ENCODE assay signal across 16 cellular contexts in the genomic region with DNA sequence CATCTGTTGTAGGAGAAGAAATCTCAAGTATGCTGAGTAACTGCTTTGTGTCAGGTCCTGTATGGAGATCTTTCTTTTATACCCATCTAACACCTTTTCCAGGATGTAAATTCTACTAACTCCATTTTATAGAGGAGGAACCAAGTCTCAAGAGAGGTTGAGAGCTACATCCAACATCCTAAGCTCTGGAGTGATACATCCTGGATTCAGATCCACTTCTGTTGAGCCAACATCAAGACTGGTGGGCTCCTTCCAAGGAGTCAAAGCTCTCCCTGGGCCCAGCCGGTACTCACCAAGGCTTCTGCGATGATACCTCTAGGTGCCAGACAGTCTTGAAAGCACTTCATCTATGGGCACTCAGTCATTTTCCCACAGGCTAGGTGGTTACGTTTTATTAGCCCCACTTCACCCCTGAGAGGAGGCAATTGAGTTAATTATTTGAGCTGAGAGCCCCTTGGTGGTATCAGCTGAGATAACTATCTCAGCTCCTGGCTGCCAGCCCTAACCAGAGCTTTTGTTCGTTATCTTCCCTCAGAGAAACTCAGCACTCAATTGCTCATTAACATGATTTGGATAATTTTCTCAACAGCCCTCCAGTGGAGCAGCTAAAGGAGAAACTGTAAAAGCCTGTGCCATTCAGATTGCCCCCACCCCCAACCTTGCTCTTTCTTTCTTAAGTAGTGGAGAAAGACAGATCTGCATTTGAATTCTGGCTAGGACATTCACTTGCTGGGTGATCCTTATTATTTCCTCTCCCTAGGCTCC.
DNase-seq lines count a peak whose midpoint lies in the region; ATAC-seq and TF ChIP-seq lines count a peak whose summit lies in the region.
"Had no signal": no experiment of that assay in that cellular context is flagged by ENCODE, and none has a peak within 500 bp of the region (broad histone marks: within the 10 kb centered on the region; RNA-seq: fewer than 3 reads in every experiment).

No MANE protein-coding gene starts in this region.

- no peak for TF ChIP-seq CTCF in SK-N-SH (IDR thresholded peaks at IDR 0.05)

- no peaks in the 10 kb centered on the region for H3K36me3 Mint-ChIP-seq in activated naive CD4-positive, alpha-beta T cell treated with anti-CD3 and anti-CD28 coated beads for 36 hours (ENCODE audit: low read depth)
- peaks cover 2% of the 10 kb centered on the region for H3K36me3 Mint-ChIP-seq in effector memory CD8-positive, alpha-beta T cell (ENCODE audit: insufficient read depth)
- H3K36me3 Mint-ChIP-seq: CD8-positive, alpha-beta T cell had no signal

- ATAC-seq in SK-N-SH treated with all-trans-retinoic acid at 6 μM for 48 hours (no peak), HG03354 (IDR thresholded peaks at IDR 0.05; ENCODE audit: poor library complexity, severe bottlenecking, unreplicated experiment) (no peak)
- ATAC-seq in effector memory CD8-positive, alpha-beta T cell (replicated peaks): no peak
- ATAC-seq: CD8-positive, alpha-beta T cell; heart left ventricle had no signal

- H3K27me3 Mint-ChIP-seq in activated naive CD4-positive, alpha-beta T cell treated with anti-CD3 and anti-CD28 coated beads for 36 hours (ENCODE audit: low read depth): no peaks in the 10 kb centered on the region
- peaks cover 0 to 9% of the 10 kb centered on the region in 2 donors for H3K27me3 Mint-ChIP-seq in effector memory CD8-positive, alpha-beta T cell

- H3K4me1 ChIP-seq in SK-N-SH (ENCODE audit: control insufficient read depth in 1 of 2, insufficient read depth in 2 of 2, low read depth in 1 of 2, low read length in 1 of 2): peaks cover 7 to 16% of the 10 kb centered on the region in 2 experiments

- POLR2A ChIA-PET in SK-N-SH (lab: Yijun Ruan, JAX): no interaction called here

- DNase-seq in SK-N-SH: peak; percentile 27
- peak; percentile 85 for DNase-seq in NCI-H2196 treated with DMSO at 0.1 percent for 48 hours (lab: John Stamatoyannopoulos, UW; ENCODE audit: unreplicated experiment)
- peak; percentile 47 for DNase-seq in astrocyte of the hippocampus (ENCODE audit: low read depth, low spot score)
- DNase-seq in retina: peak; percentile 66
- DNase-seq in activated naive CD4-positive, alpha-beta T cell treated with anti-CD3 and anti-CD28 coated beads for 36 hours: no peak
- no peak for DNase-seq in effector memory CD8-positive, alpha-beta T cell
- DNase-seq: 8988T; activated CD8-positive, alpha-beta memory T cell treated with anti-CD3 and anti-CD28 coated beads for 24 hours; activated naive CD4-positive, alpha-beta T cell treated with anti-CD3 and anti-CD28 coated beads, Interleukin-2, amount 50 U/mL, for 16 hours; CD8-positive, alpha-beta T cell; heart left ventricle; NCI-H2171; stimulated activated CD4-positive, alpha-beta T cell treated with anti-CD3 and anti-CD28 coated beads, Interleukin-12 subunit alpha, Interleukin-12 subunit beta, amount 100 ng/mL, for 4 hours had no signal

- peaks cover 12% of the 10 kb centered on the region for H3K4me1 Mint-ChIP-seq in activated naive CD4-positive, alpha-beta T cell treated with anti-CD3 and anti-CD28 coated beads for 36 hours (ENCODE audit: low read depth)
- H3K4me1 Mint-ChIP-seq in effector memory CD8-positive, alpha-beta T cell (ENCODE audit: low read depth in 2 of 2): peaks cover 0 to 4% of the 10 kb centered on the region in 2 donors

- H3K4me3 Mint-ChIP-seq in activated naive CD4-positive, alpha-beta T cell treated with anti-CD3 and anti-CD28 coated beads for 36 hours: no peak overlapping the region
- H3K4me3 Mint-ChIP-seq in effector memory CD8-positive, alpha-beta T cell: no peak overlapping the region
- H3K4me3 Mint-ChIP-seq: CD8-positive, alpha-beta T cell had no signal

- no peak overlapping the region for H3K27ac ChIP-seq in SK-N-SH (ENCODE audit: low read depth in 2 of 2, low read length in 1 of 2)
- H3K27ac ChIP-seq: heart left ventricle, RWPE1 had no signal

- no peak overlapping the region for H3K27ac Mint-ChIP-seq in activated naive CD4-positive, alpha-beta T cell treated with anti-CD3 and anti-CD28 coated beads for 36 hours
- H3K27ac Mint-ChIP-seq in effector memory CD8-positive, alpha-beta T cell: no peak overlapping the region
- H3K27ac Mint-ChIP-seq: CD8-positive, alpha-beta T cell had no signal

- H3F3A ChIP-seq in SK-N-SH (replicated peaks; ENCODE audit: insufficient read depth): peaks cover 9% of the 10 kb centered on the region

- H3K36me3 ChIP-seq in SK-N-SH (replicated peaks in 1 of 2; ENCODE audit: control insufficient read depth in 1 of 2, insufficient read depth in 2 of 2, low read length in 1 of 2): no peaks in the 10 kb centered on the region
- H3K36me3 ChIP-seq: heart left ventricle had no signal

- intact Hi-C loops in activated naive CD4-positive, alpha-beta T cell treated with anti-CD3 and anti-CD28 coated beads for 36 hours (cut with micrococcal nuclease): loop anchor here (10.0 kb wide), 1 partner anchor 737 kb away; the partner anchor contains the start of gene HOOK1

- no peak overlapping the region for H3K4me3 ChIP-seq in SK-N-SH (ENCODE audit: low read depth in 2 of 2, low read length in 1 of 2)
- H3K4me3 ChIP-seq: heart left ventricle had no signal

- no peak overlapping the region for H3K4me2 ChIP-seq in SK-N-SH

- no peaks in the 10 kb centered on the region for H3K9me2 ChIP-seq in SK-N-SH

- no peaks in the 10 kb centered on the region for H4K20me1 ChIP-seq in SK-N-SH (ENCODE audit: insufficient read depth)

- no peak overlapping the region for H2AFZ ChIP-seq in SK-N-SH (ENCODE audit: low read depth)

- H3K9ac ChIP-seq in SK-N-SH: no peak overlapping the region

- TF ChIP-seq RAD21 in SK-N-SH (IDR thresholded peaks at IDR 0.05; ENCODE audit: low read length): no peak

- H3K79me2 ChIP-seq in SK-N-SH (ENCODE audit: insufficient read depth): no peaks in the 10 kb centered on the region

- H3K27me3 ChIP-seq in SK-N-SH (ENCODE audit: insufficient read depth): no peaks in the 10 kb centered on the region
- H3K27me3 ChIP-seq: heart left ventricle had no signal

- no peaks in the 10 kb centered on the region for H3K9me3 Mint-ChIP-seq in activated naive CD4-positive, alpha-beta T cell treated with anti-CD3 and anti-CD28 coated beads for 36 hours
- H3K9me3 Mint-ChIP-seq in effector memory CD8-positive, alpha-beta T cell: no peaks in the 10 kb centered on the region
- H3K9me3 Mint-ChIP-seq: CD8-positive, alpha-beta T cell had no signal

- WGBS in SK-N-SH (ENCODE audit: low lambda C conversion rate): 87% methylated on average over 4 of the region's 4 CpGs

- H3K9me3 ChIP-seq in SK-N-SH: no peaks in the 10 kb centered on the region
- H3K9me3 ChIP-seq: heart left ventricle had no signal

- CTCF ChIA-PET in SK-N-SH (lab: Yijun Ruan, JAX): interaction anchor here (1.1 to 3.1 kb wide), 7 partner anchors 10 to 621 kb away, joined by 3 to 15 read pairs (median 5); no protein-coding TSS in a partner anchor
- CTCF ChIA-PET in activated naive CD4-positive, alpha-beta T cell treated with anti-CD3 and anti-CD28 coated beads for 36 hours (lab: Charles Lee): no interaction called here

- peak in 1 of 2 experiments; percentile 35; a peak in 1 of 4 replicates for TF ChIP-seq EP300 in SK-N-SH (IDR thresholded peaks at IDR 0.05; ENCODE audit: borderline replicate concordance in 1 of 2, low read depth in 1 of 2, low read length in 1 of 2)

TF ChIP-seq in SK-N-SH, 30 proteins besides CTCF, POLR2A, EP300 and RAD21:
- TF ChIP-seq, protein P1, sequence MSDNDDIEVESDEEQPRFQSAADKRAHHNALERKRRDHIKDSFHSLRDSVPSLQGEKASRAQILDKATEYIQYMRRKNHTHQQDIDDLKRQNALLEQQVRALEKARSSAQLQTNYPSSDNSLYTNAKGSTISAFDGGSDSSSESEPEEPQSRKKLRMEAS (IDR thresholded peaks at IDR 0.05; ENCODE audit: low read depth): no peak
- no peak for TF ChIP-seq ELF1 (IDR thresholded peaks at IDR 0.05)
- TF ChIP-seq RCOR1 (IDR thresholded peaks at IDR 0.05; ENCODE audit: low read length): peak; percentile 41; the same call in 1 of the 2 replicates
- TF ChIP-seq GATA2 (CRISPR knock-in tag; IDR thresholded peaks at IDR 0.05): peak; percentile 78

TF ChIP-seq in SK-N-SH treated with all-trans-retinoic acid at 6 μM for 48 hours, 23 proteins besides CTCF, POLR2A, EP300 and RAD21 (continues in another document):
- no peak for TF ChIP-seq ZFP3 (CRISPR knock-in tag; IDR thresholded peaks at IDR 0.05)
- TF ChIP-seq TCF4 (CRISPR knock-in tag; IDR thresholded peaks at IDR 0.05; ENCODE audit: borderline replicate concordance): no peak
- no peak for TF ChIP-seq ESRRG (CRISPR knock-in tag; IDR thresholded peaks at IDR 0.05)
- no peak for TF ChIP-seq ZNF8 (CRISPR knock-in tag; IDR thresholded peaks at IDR 0.05)
- TF ChIP-seq, protein P2, sequence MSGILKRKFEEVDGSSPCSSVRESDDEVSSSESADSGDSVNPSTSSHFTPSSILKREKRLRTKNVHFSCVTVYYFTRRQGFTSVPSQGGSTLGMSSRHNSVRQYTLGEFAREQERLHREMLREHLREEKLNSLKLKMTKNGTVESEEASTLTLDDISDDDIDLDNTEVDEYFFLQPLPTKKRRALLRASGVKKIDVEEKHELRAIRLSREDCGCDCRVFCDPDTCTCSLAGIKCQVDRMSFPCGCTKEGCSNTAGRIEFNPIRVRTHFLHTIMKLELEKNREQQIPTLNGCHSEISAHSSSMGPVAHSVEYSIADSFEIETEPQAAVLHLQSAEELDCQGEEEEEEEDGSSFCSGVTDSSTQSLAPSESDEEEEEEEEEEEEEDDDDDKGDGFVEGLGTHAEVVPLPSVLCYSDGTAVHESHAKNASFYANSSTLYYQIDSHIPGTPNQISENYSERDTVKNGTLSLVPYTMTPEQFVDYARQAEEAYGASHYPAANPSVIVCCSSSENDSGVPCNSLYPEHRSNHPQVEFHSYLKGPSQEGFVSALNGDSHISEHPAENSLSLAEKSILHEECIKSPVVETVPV (CRISPR knock-in tag; IDR thresholded peaks at IDR 0.05): no peak
- TF ChIP-seq ZFP30 (CRISPR knock-in tag; IDR thresholded peaks at IDR 0.05): no peak

Comparison
In these comparisons a context has a peak if more than half of its experiments do, and no peak if none do; other contexts are left out.
1. DNase-seq: peak in SK-N-SH (single experiment), NCI-H2196 treated with DMSO at 0.1 percent for 48 hours (single experiment), astrocyte of the hippocampus (single experiment) and retina (single experiment); none in activated naive CD4-positive, alpha-beta T cell treated with anti-CD3 and anti-CD28 coated beads for 36 hours (single experiment) and effector memory CD8-positive, alpha-beta T cell (0 of 3).